In the genomic region with DNA sequence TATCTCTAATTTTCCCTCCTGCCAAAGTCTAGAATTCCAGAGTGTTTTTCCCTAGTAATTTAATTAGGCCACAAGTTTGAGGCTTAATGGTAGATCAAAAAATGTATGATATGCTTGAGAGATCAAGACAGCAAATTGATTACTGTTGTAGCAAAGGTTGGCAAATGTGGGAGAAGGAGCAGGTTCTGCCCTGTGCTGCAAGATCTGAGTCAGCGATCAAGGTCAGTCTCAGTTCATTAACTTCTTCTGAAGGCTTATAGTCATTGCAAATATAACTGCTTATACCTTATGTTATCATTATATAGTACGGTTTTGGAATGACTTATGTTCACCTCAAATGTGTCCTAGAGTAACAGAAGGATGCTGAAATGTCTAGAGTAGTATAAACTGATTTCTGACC, we compare ENCODE assay signal across 1 cellular context.
TF ChIP-seq lines count a peak whose summit lies in the region.

No MANE protein-coding gene starts in this region.

TF ChIP-seq in IMR-90, 13 proteins besides CTCF, POLR2A, EP300 and RAD21 (continued from another document):
- TF ChIP-seq, protein P1, sequence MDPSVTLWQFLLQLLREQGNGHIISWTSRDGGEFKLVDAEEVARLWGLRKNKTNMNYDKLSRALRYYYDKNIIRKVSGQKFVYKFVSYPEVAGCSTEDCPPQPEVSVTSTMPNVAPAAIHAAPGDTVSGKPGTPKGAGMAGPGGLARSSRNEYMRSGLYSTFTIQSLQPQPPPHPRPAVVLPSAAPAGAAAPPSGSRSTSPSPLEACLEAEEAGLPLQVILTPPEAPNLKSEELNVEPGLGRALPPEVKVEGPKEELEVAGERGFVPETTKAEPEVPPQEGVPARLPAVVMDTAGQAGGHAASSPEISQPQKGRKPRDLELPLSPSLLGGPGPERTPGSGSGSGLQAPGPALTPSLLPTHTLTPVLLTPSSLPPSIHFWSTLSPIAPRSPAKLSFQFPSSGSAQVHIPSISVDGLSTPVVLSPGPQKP (IDR thresholded peaks at IDR 0.05; ENCODE audit: borderline replicate concordance, low read depth, low read length): no peak
- TF ChIP-seq MAZ (IDR thresholded peaks at IDR 0.05; ENCODE audit: borderline replicate concordance, low read depth, low read length): no peak
- TF ChIP-seq MAFK (IDR thresholded peaks at IDR 0.05; ENCODE audit: low read depth, low read length): no peak
- TF ChIP-seq FOS (IDR thresholded peaks at IDR 0.05; ENCODE audit: low read depth, low read length): no peak
